Comparison of ENCODE assay signal across 8 cellular contexts in the genomic region with DNA sequence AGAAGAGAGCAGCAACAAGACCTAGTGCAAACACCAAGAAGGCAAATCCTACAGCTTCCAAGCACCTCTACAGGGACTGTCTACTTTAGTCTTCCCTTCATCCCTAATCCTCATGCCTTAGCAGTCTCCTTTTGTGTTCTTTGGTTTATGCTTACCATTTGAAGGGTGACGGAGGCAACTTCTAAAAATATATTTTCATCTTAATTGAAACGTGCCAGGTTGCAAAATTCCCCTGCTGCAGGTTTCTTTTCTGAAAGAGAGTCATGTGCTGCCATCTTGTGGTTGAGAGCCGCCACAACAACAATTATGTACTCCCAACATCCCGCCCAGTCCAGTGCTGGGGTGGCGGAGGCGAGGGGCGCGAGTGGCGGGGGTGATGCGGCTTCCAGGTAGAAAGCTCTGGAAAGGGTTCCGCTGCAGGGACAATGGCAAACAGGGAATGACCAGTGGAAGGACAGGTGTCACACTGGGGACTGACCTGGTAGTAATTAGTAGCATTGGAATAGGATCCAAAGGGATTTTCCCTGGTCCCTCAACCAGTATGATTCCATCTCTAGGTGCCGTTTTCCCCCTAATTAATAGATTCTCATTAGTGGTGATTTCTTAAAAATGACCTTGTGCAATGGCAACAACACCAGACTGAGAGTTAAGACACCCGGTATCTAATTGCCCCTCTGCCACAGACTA.
DNase-seq lines count a peak whose midpoint lies in the region; ATAC-seq and TF ChIP-seq lines count a peak whose summit lies in the region.

No MANE protein-coding gene starts in this region.

- no peak overlapping the region for H3K4me3 ChIP-seq in brain microvascular endothelial cell (ENCODE audit: low read depth, low read length)

- in situ Hi-C loops in brain microvascular endothelial cell (cut with HindIII; ENCODE audit: low pct_ligation_motif_present, low sequenced_read_pairs): no loop called here

- H3K27ac ChIP-seq in VCaP (no peak overlapping the region), brain microvascular endothelial cell (no peak overlapping the region)

- TF ChIP-seq CTCF in VCaP (conservative IDR thresholded peaks at IDR 0.05) (peak; percentile 88), brain microvascular endothelial cell (IDR thresholded peaks at IDR 0.05; ENCODE audit: low read depth, low read length, missing control alignments) (peak; percentile 78)

- DNase-seq in AML-193 (lab: John Stamatoyannopoulos, UW) (peak; percentile 45 to 59), NCI-H2081 treated with DMSO at 0.1 percent for 48 hours (lab: John Stamatoyannopoulos, UW) (peak; percentile 4), brain microvascular endothelial cell (peak; percentile 65), iPS-NIHi11 (ENCODE audit: low spot score) (peak; percentile 80)
- DNase-seq in stimulated activated CD4-positive, alpha-beta T cell treated with anti-CD3 and anti-CD28 coated beads, Interleukin-12 subunit alpha, Interleukin-12 subunit beta, amount 100 ng/mL, for 4 hours: peak; percentile 67

- H3K36me3 ChIP-seq in brain microvascular endothelial cell (replicated peaks): no peaks in the 10 kb centered on the region

- no peaks in the 10 kb centered on the region for H3K27me3 ChIP-seq in brain microvascular endothelial cell (replicated peaks)

- peak; percentile 55 for ATAC-seq in GM21717 (IDR thresholded peaks at IDR 0.05; ENCODE audit: unreplicated experiment)
- no peak for ATAC-seq in GM21381 (IDR thresholded peaks at IDR 0.05; ENCODE audit: unreplicated experiment)

Comparison
In these comparisons a context has a peak if more than half of its experiments do, and no peak if none do; other contexts are left out.
1. DNase-seq: peak in every context shown above with its lines; median percentile 80 in iPS-NIHi11; 67 in stimulated activated CD4-positive, alpha-beta T cell treated with anti-CD3 and anti-CD28 coated beads, Interleukin-12 subunit alpha, Interleukin-12 subunit beta, amount 100 ng/mL, for 4 hours; 65 in brain microvascular endothelial cell; 52 in AML-193; 4 in NCI-H2081 treated with DMSO at 0.1 percent for 48 hours.